In genomic region chr22:19495562-19496323, GRCh38 we compare ENCODE assay signal across 12 cellular contexts. TPM values are rescaled to one million over a fixed set of nuclear protein-coding genes. Genes with fewer than 3 reads are reported as not detected.
DNase-seq lines count a peak whose midpoint lies in the region; ATAC-seq, FAIRE-seq and TF ChIP-seq lines count a peak whose summit lies in the region.
"Had no signal": no experiment of that assay in that cellular context is flagged by ENCODE, and none has a peak within 500 bp of the region (broad histone marks: within the 10 kb centered on the region; RNA-seq: fewer than 3 reads in every experiment).

No MANE protein-coding gene starts in this region.

- no peak overlapping the region for H3K27ac ChIP-seq in CD4-positive, alpha-beta T cell (ENCODE audit: low read depth, low read length)
- H3K27ac ChIP-seq in H9 (ENCODE audit: insufficient read length, low read depth, low read length) (no peak overlapping the region), K562 (ENCODE audit: extremely low read depth, low read depth, low read length) (no peak overlapping the region), lung (ENCODE audit: low read depth in 1 of 2, low read length in 1 of 2) (no peak overlapping the region)

- H2BK120ac ChIP-seq in H9 (ENCODE audit: low read depth, low read length, poor library complexity, severe bottlenecking): no peak overlapping the region

- H3K36me3 Mint-ChIP-seq in CD4-positive, alpha-beta T cell (ENCODE audit: low read depth): no peaks in the 10 kb centered on the region
- peaks cover 5 to 80% (median 54%) of the 10 kb centered on the region in 3 experiments for H3K36me3 Mint-ChIP-seq in H9 (ENCODE audit: insufficient read depth in 1 of 3, low read depth in 3 of 3)

- H3K4me3 ChIP-seq in K562: no peak overlapping the region
- H3K4me3 ChIP-seq in lung: no peak overlapping the region

- H3K9ac ChIP-seq in H9 (ENCODE audit: extremely low read depth, insufficient read length, low read length) (no peak overlapping the region), K562 (ENCODE audit: insufficient read depth in 1 of 2, low read depth in 2 of 2, low read length in 2 of 2) (no peak overlapping the region)

- no peaks in the 10 kb centered on the region for H3K9me3 ChIP-seq in CD4-positive, alpha-beta T cell (ENCODE audit: control insufficient read depth, low read length)
- H3K9me3 ChIP-seq in H9 (ENCODE audit: control insufficient read depth, low read depth, low read length) (no peaks in the 10 kb centered on the region), K562 (replicated peaks; ENCODE audit: control insufficient read depth, insufficient read depth, low read depth, low read length) (no peaks in the 10 kb centered on the region), lung (ENCODE audit: control insufficient read depth in 2 of 2, insufficient read depth in 1 of 2, low read length in 1 of 2) (no peaks in the 10 kb centered on the region)

- H2BK15ac ChIP-seq in H9 (ENCODE audit: low read depth, low read length): no peak overlapping the region

- no peak overlapping the region for H3K56ac ChIP-seq in H9 (ENCODE audit: insufficient read length, low read depth, low read length)

- H4K91ac ChIP-seq in H9 (ENCODE audit: insufficient read length, low read depth, low read length): no peak overlapping the region

- no peaks in the 10 kb centered on the region for H4K20me1 ChIP-seq in H9 (ENCODE audit: control insufficient read depth, insufficient read depth, insufficient read length)
- no peaks in the 10 kb centered on the region; the same call in 1 of the 2 replicates for H4K20me1 ChIP-seq in K562 (replicated peaks; ENCODE audit: control insufficient read depth, insufficient read depth, low read length)

- intact Hi-C loops in CD4-positive, alpha-beta T cell (cut with DNase I, micrococcal nuclease): loop anchor here (1.0 to 10.0 kb wide), 3 partner anchors 135 to 222 kb away; partner anchors contain the start of gene SEPTIN5 (in 1 of the 2)
- intact Hi-C loops in K562 (cut with micrococcal nuclease): no loop called here

- H3K4me2 ChIP-seq in H9 (ENCODE audit: insufficient read depth, insufficient read length, low read length) (no peak overlapping the region), K562 (ENCODE audit: insufficient read depth, low read length) (no peak overlapping the region)

- no peak overlapping the region for H2AFZ ChIP-seq in H9 (ENCODE audit: low read length)
- H2AFZ ChIP-seq in K562 (ENCODE audit: low read depth, low read length): no peak overlapping the region

- no peak overlapping the region for H2AK5ac ChIP-seq in H9 (ENCODE audit: insufficient read length, low read length)

- no peak for TF ChIP-seq EP300 in K562 (IDR thresholded peaks at IDR 0.05; ENCODE audit: low read length)

- no peak for TF ChIP-seq POLR2A in K562 (conservative IDR thresholded peaks at IDR 0.05)

- POLR2A ChIA-PET in CD4-positive, alpha-beta T cell (lab: Charles Lee): interaction anchor here (1.0 to 1.4 kb wide), 3 partner anchors 16 to 134 kb away, joined by 3 to 10 read pairs (median 3); partner anchors contain the start of gene CDC45
- POLR2A ChIA-PET in K562 (lab: Yijun Ruan, JAX): interaction anchor here (0.6 to 3.6 kb wide), 7 partner anchors 9 to 110 kb away, joined by 3 to 23 read pairs (median 4); no protein-coding TSS in a partner anchor

- no peaks in the 10 kb centered on the region for H3K4me1 ChIP-seq in H9 (ENCODE audit: insufficient read depth, low read length)
- H3K4me1 ChIP-seq in K562 (replicated peaks in 1 of 2; ENCODE audit: control insufficient read depth in 2 of 2, insufficient read depth in 2 of 2, low read length in 2 of 2): no peaks in the 10 kb centered on the region; a peak in 2 of 5 replicates
- H3K4me1 ChIP-seq in lung (ENCODE audit: control insufficient read depth in 2 of 2, insufficient read depth in 2 of 2, low read length in 2 of 2): peaks cover 0 to 3% of the 10 kb centered on the region in 2 donors

- H3K36me3 ChIP-seq in K562 (ENCODE audit: control insufficient read depth, insufficient read depth, low read length) (peaks cover 99% of the 10 kb centered on the region), lung (ENCODE audit: control insufficient read depth in 2 of 2, insufficient read depth in 2 of 2, low read length in 2 of 2) (no peaks in the 10 kb centered on the region)

- H3K4me1 Mint-ChIP-seq in CD4-positive, alpha-beta T cell (ENCODE audit: low read depth): peaks cover 9% of the 10 kb centered on the region
- no peaks in the 10 kb centered on the region for H3K4me1 Mint-ChIP-seq in H9

- no CpG with 5 or more reads among the region's 5 CpGs for WGBS in H9 (ENCODE audit: extremely low coverage, insufficient read length, low lambda C conversion rate)
- WGBS in K562 (ENCODE audit: insufficient coverage, low coverage, missing lambda C conversion rate): 78% methylated on average over 5 of the region's 5 CpGs
- WGBS in lung, 2 donors: 68 to 72% methylated on average over 5 of the region's 5 CpGs

- H4K8ac ChIP-seq in H9 (replicated peaks; ENCODE audit: insufficient read length, low read depth, low read length): no peak overlapping the region

- BruUV-seq in K562 (replicated peaks; lab: Mats Ljungman, UMichigan): no TSS peak

- H3K9me1 ChIP-seq in K562 (ENCODE audit: control insufficient read depth, insufficient read depth, low read length): no peaks in the 10 kb centered on the region

- no peak overlapping the region for H3K4ac ChIP-seq in H9 (ENCODE audit: low read depth, low read length)

- no peak overlapping the region for H3K14ac ChIP-seq in H9 (ENCODE audit: insufficient read depth, low read length)

- no peak overlapping the region for H3K4me3 Mint-ChIP-seq in CD4-positive, alpha-beta T cell
- no peak overlapping the region for H3K4me3 Mint-ChIP-seq in H9
- H3K4me3 Mint-ChIP-seq: effector memory CD8-positive, alpha-beta T cell had no signal

- no peaks in the 10 kb centered on the region for H3K27me3 Mint-ChIP-seq in CD4-positive, alpha-beta T cell
- no peaks in the 10 kb centered on the region for H3K27me3 Mint-ChIP-seq in H9 (ENCODE audit: low read depth)
- H3K27me3 Mint-ChIP-seq: effector memory CD8-positive, alpha-beta T cell had no signal

- peak; percentile 39 for TF ChIP-seq CTCF in CD4-positive, alpha-beta T cell (IDR thresholded peaks at IDR 0.05)
- TF ChIP-seq CTCF in H9 (conservative IDR thresholded peaks at IDR 0.05) (peak; percentile 40; the same call in 2 of the 3 replicates), K562 (IDR thresholded peaks at IDR 0.05 in 2 of 3, conservative IDR thresholded peaks at IDR 0.05 in 1 of 3; ENCODE audit: insufficient read depth in 2 of 3, low read depth in 1 of 3, low read length in 3 of 3) (peak in 2 of 3 experiments; percentile 25 to 36; a peak in 4 of 6 replicates), lung (IDR thresholded peaks at IDR 0.05; ENCODE audit: control extremely low read depth, extremely low read depth) (peak; percentile 6)

- H3K23me2 ChIP-seq in H9 (ENCODE audit: insufficient read length, low read depth, low read length, poor library complexity, severe bottlenecking): no peaks in the 10 kb centered on the region

- no peaks in the 10 kb centered on the region for H3K9me3 Mint-ChIP-seq in CD4-positive, alpha-beta T cell
- no peaks in the 10 kb centered on the region for H3K9me3 Mint-ChIP-seq in H9
- H3K9me3 Mint-ChIP-seq: effector memory CD8-positive, alpha-beta T cell had no signal

- CTCF ChIA-PET in CD4-positive, alpha-beta T cell (lab: Charles Lee): interaction anchor here (3.9 kb wide), 1 partner anchor 134 kb away, joined by 22 read pairs; no protein-coding TSS in a partner anchor
- CTCF ChIA-PET in K562 (lab: Yijun Ruan, JAX; ENCODE audit: low intra/inter-chr PET ratio): interaction anchor here (0.5 to 3.1 kb wide), 3 partner anchors 134 to 222 kb away, joined by 5 to 27 read pairs (median 7); no protein-coding TSS in a partner anchor

- no peak overlapping the region for H2BK5ac ChIP-seq in H9 (ENCODE audit: insufficient read length, low read length)

- H2BK12ac ChIP-seq in H9 (ENCODE audit: insufficient read length, low read depth, low read length): no peak overlapping the region

- ATAC-seq in CD4-positive, alpha-beta T cell (ENCODE audit: poor library complexity): peak; percentile 70
- ATAC-seq in K562: no peak
- ATAC-seq in lung (ENCODE audit: insufficient read depth, low FRiP score): no peak
- no peak for ATAC-seq in HG03520 (IDR thresholded peaks at IDR 0.05; ENCODE audit: unreplicated experiment)
- ATAC-seq: effector memory CD8-positive, alpha-beta T cell; left ventricle myocardium superior had no signal

- no peaks in the 10 kb centered on the region for H3K27me3 ChIP-seq in CD4-positive, alpha-beta T cell (ENCODE audit: control insufficient read depth, insufficient read depth, low read length)
- H3K27me3 ChIP-seq in H9 (ENCODE audit: insufficient read depth, low read length): no peaks in the 10 kb centered on the region
- H3K27me3 ChIP-seq in K562 (ENCODE audit: control insufficient read depth in 2 of 2, insufficient read depth in 2 of 2, low read length in 2 of 2): no peaks in the 10 kb centered on the region
- no peaks in the 10 kb centered on the region for H3K27me3 ChIP-seq in lung (ENCODE audit: control insufficient read depth, insufficient read depth)

- H3K18ac ChIP-seq in H9 (ENCODE audit: insufficient read length, low read depth, low read length): no peak overlapping the region

- no peak overlapping the region for H3K23ac ChIP-seq in H9 (ENCODE audit: insufficient read length, low read depth, low read length)

- no peak overlapping the region for H2BK20ac ChIP-seq in H9 (ENCODE audit: low read depth, low read length, poor library complexity, severe bottlenecking)

- no peak for DNase-seq in CD4-positive, alpha-beta T cell
- DNase-seq in H9 (no peak), K562 (ENCODE audit: extremely low read depth in 1 of 4, low spot score in 3 of 4) (peak in 1 of 4 experiments; percentile 69), lung (ENCODE audit: low spot score) (no peak), glomerular visceral epithelial cell (ENCODE audit: extremely low spot score) (no peak)
- DNase-seq in activated CD8-positive, alpha-beta memory T cell treated with anti-CD3 and anti-CD28 coated beads, Interleukin-2, amount 50 U/mL, for 4 hours: no peak
- DNase-seq: effector memory CD8-positive, alpha-beta T cell; left ventricle myocardium superior; NCI-H226; stimulated activated CD4-positive, alpha-beta T cell treated with anti-CD3 and anti-CD28 coated beads, Interleukin-15, amount 100 ng/mL, for 24 hours; SW 1271 had no signal

- H4K5ac ChIP-seq in H9 (ENCODE audit: insufficient read length, low read depth, low read length): no peak overlapping the region

- H3K27ac Mint-ChIP-seq in CD4-positive, alpha-beta T cell: peak overlapping the region; percentile 47
- no peak overlapping the region for H3K27ac Mint-ChIP-seq in H9
- H3K27ac Mint-ChIP-seq: effector memory CD8-positive, alpha-beta T cell had no signal

- no peaks in the 10 kb centered on the region for H3K79me1 ChIP-seq in H9 (ENCODE audit: insufficient read depth, low read depth, low read length, poor library complexity, severe bottlenecking)

- TF ChIP-seq RAD21 in K562 (CRISPR knock-in tag; conservative IDR thresholded peaks at IDR 0.05 in 1 of 2, IDR thresholded peaks at IDR 0.05 in 1 of 2): peak; percentile 48 to 51; a peak in 3 of 4 replicates

- H3K79me2 ChIP-seq in H9 (ENCODE audit: insufficient read depth, low read length): no peaks in the 10 kb centered on the region
- H3K79me2 ChIP-seq in K562 (ENCODE audit: control insufficient read depth, insufficient read depth, low read length): peaks cover 8% of the 10 kb centered on the region

- in situ Hi-C loops in K562 (cut with MboI): no loop called here

- no peak for FAIRE-seq in K562 (lab: Jason Lieb, UNC)

- H3T11ph ChIP-seq in H9 (ENCODE audit: low read length): no peak overlapping the region

RNA-seq across cellular contexts. Expression of gene CDC45, which starts 16.0 kb away (rescaled TPM):
- total RNA-seq in CD4-positive, alpha-beta T cell: under 1 TPM; 0.75 to 0.82 TPM
- total RNA-seq in H9 (2021): 32.7 and 35.7 TPM in 2 replicates
- 810 and 853 TPM in 2 replicates for total RNA-seq in K562 (2011; cell fraction: chromatin; rRNA removed; ENCODE audit: low replicate concordance)
- 339 and 346 TPM in 2 replicates for total RNA-seq in K562 (2011; cell fraction: nucleolus; rRNA removed)
- total RNA-seq in K562 (2011; cell fraction: nucleoplasm; rRNA removed): 307 and 398 TPM in 2 replicates
- total RNA-seq in K562 (2014; rRNA removed): 415 and 450 TPM in 2 replicates
- total RNA-seq in K562 (2014; rRNA removed; fragmentation: Illumina TruSeq; extraction: Trizol): 263 and 295 TPM in 2 replicates
- 239 and 251 TPM in 2 replicates for total RNA-seq in K562 (2015; rRNA removed; fragmentation: Illumina TruSeq; extraction: Trizol)
- 312 and 319 TPM in 2 replicates for total RNA-seq in K562 (2021)
- polyA plus RNA-seq in K562 (2011; rRNA removed): 580 and 584 TPM in 2 replicates
- polyA plus RNA-seq in K562 (2011; cell fraction: cytosol; rRNA removed): 370 and 430 TPM in 2 replicates
- polyA plus RNA-seq in K562 (2011; cell fraction: nucleus; rRNA removed): 642 and 944 TPM in 2 replicates
- polyA plus RNA-seq in K562 (2012): 267 and 326 TPM in 2 replicates
- polyA plus RNA-seq in K562 (2014; fragmentation: Illumina TruSeq; extraction: Trizol): 412 and 430 TPM in 2 replicates
- 100 to 1,000 TPM; 276 to 465 TPM for polyA plus RNA-seq in K562 (2014; fragmentation: Nextera tagmentation; extraction: Ambion mirVana)
- 410 and 427 TPM in 2 replicates for polyA plus RNA-seq in K562 (2014; rRNA removed)
- polyA minus RNA-seq in K562 (2011; rRNA and poly(A)+ RNA removed): 415 and 540 TPM in 2 replicates
- polyA minus RNA-seq in K562 (2011; cell fraction: cytosol; rRNA and poly(A)+ RNA removed): 153 and 162 TPM in 2 replicates
- polyA minus RNA-seq in K562 (2011; cell fraction: nucleus; rRNA and poly(A)+ RNA removed): 185 and 445 TPM in 2 replicates
- 1 to 10 TPM; 2.1 to 4.0 TPM for total RNA-seq in lung
- polyA plus RNA-seq in lung: 1 to 10 TPM; 2.1 to 6.8 TPM

RNA-seq across cellular contexts. Expression of gene UFD1, which starts 16.8 kb away (rescaled TPM):
- 10 to 100 TPM; 68.5 to 77.4 TPM for total RNA-seq in CD4-positive, alpha-beta T cell
- 74.4 and 76.0 TPM in 2 replicates for total RNA-seq in H9 (2021)
- 307 and 375 TPM in 2 replicates for total RNA-seq in K562 (2011; cell fraction: chromatin; rRNA removed; ENCODE audit: low replicate concordance)
- total RNA-seq in K562 (2011; cell fraction: nucleolus; rRNA removed): 219 and 230 TPM in 2 replicates
- 278 and 374 TPM in 2 replicates for total RNA-seq in K562 (2011; cell fraction: nucleoplasm; rRNA removed)
- total RNA-seq in K562 (2014; rRNA removed): 238 and 290 TPM in 2 replicates
- 361 and 365 TPM in 2 replicates for total RNA-seq in K562 (2014; rRNA removed; fragmentation: Illumina TruSeq; extraction: Trizol)
- 330 and 363 TPM in 2 replicates for total RNA-seq in K562 (2015; rRNA removed; fragmentation: Illumina TruSeq; extraction: Trizol)
- total RNA-seq in K562 (2021): 284 and 307 TPM in 2 replicates
- polyA plus RNA-seq in K562 (2011; rRNA removed): 428 and 564 TPM in 2 replicates
- 516 and 625 TPM in 2 replicates for polyA plus RNA-seq in K562 (2011; cell fraction: cytosol; rRNA removed)
- 577 and 723 TPM in 2 replicates for polyA plus RNA-seq in K562 (2011; cell fraction: nucleus; rRNA removed)
- polyA plus RNA-seq in K562 (2012): 381 and 502 TPM in 2 replicates
- polyA plus RNA-seq in K562 (2014; fragmentation: Illumina TruSeq; extraction: Trizol): 551 and 645 TPM in 2 replicates
- polyA plus RNA-seq in K562 (2014; fragmentation: Nextera tagmentation; extraction: Ambion mirVana): 100 to 1,000 TPM; 503 to 627 TPM
- polyA plus RNA-seq in K562 (2014; rRNA removed): 321 and 446 TPM in 2 replicates
- 432 and 439 TPM in 2 replicates for polyA minus RNA-seq in K562 (2011; rRNA and poly(A)+ RNA removed)
- 143 and 172 TPM in 2 replicates for polyA minus RNA-seq in K562 (2011; cell fraction: cytosol; rRNA and poly(A)+ RNA removed)
- 99.8 and 195 TPM in 2 replicates for polyA minus RNA-seq in K562 (2011; cell fraction: nucleus; rRNA and poly(A)+ RNA removed)
- total RNA-seq in lung: 10 to 100 TPM; 23.1 to 67.7 TPM
- polyA plus RNA-seq in lung: 100 to 1,000 TPM in 1 of 2 donors, 10 to 100 TPM in 1; 72.3 to 111 TPM

RNA-seq across cellular contexts. Expression of gene CLDN5, which starts 28.5 kb away (rescaled TPM):
- total RNA-seq in CD4-positive, alpha-beta T cell: not detected
- total RNA-seq in H9 (2021) (0.26 and 0.44 TPM in 2 replicates), K562 (2014; rRNA removed) (not detected in 2 replicates), K562 (2014; rRNA removed; fragmentation: Illumina TruSeq; extraction: Trizol) (not detected in 2 replicates), K562 (2015; rRNA removed; fragmentation: Illumina TruSeq; extraction: Trizol) (not detected in 2 replicates), K562 (2021) (0.16 and 0.20 TPM in 2 replicates), lung (100 to 1,000 TPM; 157 to 322 TPM)
- total RNA-seq in K562 (2011; cell fraction: chromatin; rRNA removed; ENCODE audit: low replicate concordance): not detected in 2 replicates
- total RNA-seq in K562 (2011; cell fraction: nucleolus; rRNA removed): not detected in 2 replicates
- not detected in 2 replicates for total RNA-seq in K562 (2011; cell fraction: nucleoplasm; rRNA removed)
- polyA plus RNA-seq in K562 (2011; rRNA removed) (not detected in 2 replicates), K562 (2014; fragmentation: Illumina TruSeq; extraction: Trizol) (not detected in 2 replicates), K562 (2014; fragmentation: Nextera tagmentation; extraction: Ambion mirVana) (not detected), K562 (2014; rRNA removed) (not detected in 2 replicates), lung (100 to 1,000 TPM; 406 to 548 TPM)
- not detected in 2 replicates for polyA plus RNA-seq in K562 (2011; cell fraction: cytosol; rRNA removed)
- polyA plus RNA-seq in K562 (2011; cell fraction: nucleus; rRNA removed): not detected in 2 replicates
- polyA plus RNA-seq in K562 (2012): 0.08 and 0.18 TPM in 2 replicates
- not detected in 2 replicates for polyA minus RNA-seq in K562 (2011; rRNA and poly(A)+ RNA removed)
- not detected in 2 replicates for polyA minus RNA-seq in K562 (2011; cell fraction: cytosol; rRNA and poly(A)+ RNA removed)
- not detected in 2 replicates for polyA minus RNA-seq in K562 (2011; cell fraction: nucleus; rRNA and poly(A)+ RNA removed)

RNA-seq across cellular contexts. Expression of gene C22orf39, which starts 48.2 kb away (rescaled TPM):
- 10 to 100 TPM; 30.2 to 32.6 TPM for total RNA-seq in CD4-positive, alpha-beta T cell
- total RNA-seq in H9 (2021) (17.4 and 19.3 TPM in 2 replicates), K562 (2014; rRNA removed) (94.7 and 124 TPM in 2 replicates), K562 (2014; rRNA removed; fragmentation: Illumina TruSeq; extraction: Trizol) (57.2 and 59.5 TPM in 2 replicates), K562 (2015; rRNA removed; fragmentation: Illumina TruSeq; extraction: Trizol) (61.3 and 63.2 TPM in 2 replicates), K562 (2021) (66.8 and 68.0 TPM in 2 replicates), lung (10 to 100 TPM; 24.2 to 32.3 TPM)
- total RNA-seq in K562 (2011; cell fraction: chromatin; rRNA removed; ENCODE audit: low replicate concordance): 119 and 122 TPM in 2 replicates
- 71.8 and 76.0 TPM in 2 replicates for total RNA-seq in K562 (2011; cell fraction: nucleolus; rRNA removed)
- 107 and 142 TPM in 2 replicates for total RNA-seq in K562 (2011; cell fraction: nucleoplasm; rRNA removed)
- polyA plus RNA-seq in K562 (2011; rRNA removed) (139 and 244 TPM in 2 replicates), K562 (2014; fragmentation: Illumina TruSeq; extraction: Trizol) (68.6 and 73.5 TPM in 2 replicates), K562 (2014; fragmentation: Nextera tagmentation; extraction: Ambion mirVana) (10 to 100 TPM; 20.4 to 25.9 TPM), K562 (2014; rRNA removed) (112 and 121 TPM in 2 replicates), lung (10 to 100 TPM; 24.8 to 39.9 TPM)
- 164 and 257 TPM in 2 replicates for polyA plus RNA-seq in K562 (2011; cell fraction: cytosol; rRNA removed)
- 71.0 and 99.7 TPM in 2 replicates for polyA plus RNA-seq in K562 (2011; cell fraction: nucleus; rRNA removed)
- 87.8 and 120 TPM in 2 replicates for polyA plus RNA-seq in K562 (2012)
- 116 and 185 TPM in 2 replicates for polyA minus RNA-seq in K562 (2011; rRNA and poly(A)+ RNA removed)
- 49.4 and 80.5 TPM in 2 replicates for polyA minus RNA-seq in K562 (2011; cell fraction: cytosol; rRNA and poly(A)+ RNA removed)
- 24.9 and 58.9 TPM in 2 replicates for polyA minus RNA-seq in K562 (2011; cell fraction: nucleus; rRNA and poly(A)+ RNA removed)

Comparison
In these comparisons a context has a peak if more than half of its experiments do, and no peak if none do; other contexts are left out.
1. RNA of gene CLDN5, which starts 28.5 kb away (total RNA-seq): 157 to 322 TPM in lung; 0.26 to 0.44 TPM in H9, not detected in CD4-positive, alpha-beta T cell and 0.16 to 0.20 TPM in K562; every median in the first group is over 100 times any median in the second.
2. Peak in every context shown above with its lines, with median percentiles within 50 percentile points of each other: CTCF ChIP-seq.